11 cellular contexts compared by ENCODE assay signal in genomic region chr6:108797951-108798671, GRCh38. TPM values are rescaled to one million over a fixed set of nuclear protein-coding genes. Genes with fewer than 3 reads are reported as not detected.
DNase-seq lines count a peak whose midpoint lies in the region; ATAC-seq and TF ChIP-seq lines count a peak whose summit lies in the region.
"Had no signal": no experiment of that assay in that cellular context is flagged by ENCODE, and none has a peak within 500 bp of the region (broad histone marks: within the 10 kb centered on the region; RNA-seq: fewer than 3 reads in every experiment).

No MANE protein-coding gene starts in this region.

- peaks cover 19 to 36% (median 23%) of the 10 kb centered on the region in 3 donors for H3K4me1 Mint-ChIP-seq in T-cell

- H3K36me3 ChIP-seq in trophoblast cell (ENCODE audit: control insufficient read depth in 1 of 2, insufficient read depth in 2 of 2, low read length in 2 of 2) (no peaks in the 10 kb centered on the region), upper lobe of left lung (no peaks in the 10 kb centered on the region)

- H3K14ac ChIP-seq in trophoblast cell (ENCODE audit: low read length) = no peak overlapping the region

- H4K8ac ChIP-seq in trophoblast cell (ENCODE audit: low read depth, low read length) = no peak overlapping the region

- TF ChIP-seq CTCF in foreskin keratinocyte (conservative IDR thresholded peaks at IDR 0.05) (no peak), coronary artery (IDR thresholded peaks at IDR 0.05) (no peak), upper lobe of left lung (IDR thresholded peaks at IDR 0.05) (no peak)

- peak in 3 of 4 experiments; percentile 18 to 50 (median 25) for ATAC-seq in T-cell (replicated peaks in 1 of 4)
- ATAC-seq in foreskin keratinocyte = peak; percentile 27
- no peak for ATAC-seq in upper lobe of left lung (ENCODE audit: low FRiP score in 2 of 2)
- ATAC-seq in GM21515 (IDR thresholded peaks at IDR 0.05; ENCODE audit: unreplicated experiment) = no peak

- H3K4me2 ChIP-seq in trophoblast cell (ENCODE audit: low read length) = peak overlapping the region; percentile 27
- H3K4me2 ChIP-seq: KMS-11 had no signal

- no peak overlapping the region for H2BK5ac ChIP-seq in trophoblast cell (ENCODE audit: low read depth, low read length, poor library complexity)

- WGBS in trophoblast cell (ENCODE audit: extremely low coverage, insufficient coverage, insufficient read length) = no CpG with 5 or more reads among the region's 11 CpGs
- 50 to 52% methylated on average over 11 of the region's 11 CpGs for WGBS in upper lobe of left lung, 2 donors

- H3K36me3 Mint-ChIP-seq in T-cell = no peaks in the 10 kb centered on the region

- CTCF ChIA-PET in T-cell (lab: Charles Lee) = no interaction called here

- H3K23ac ChIP-seq in trophoblast cell (ENCODE audit: low read length) = no peak overlapping the region

- H3K27ac ChIP-seq in foreskin keratinocyte = no peak overlapping the region
- H3K27ac ChIP-seq in trophoblast cell (ENCODE audit: low read depth, low read length) = peak overlapping the region; percentile 16
- no peak overlapping the region for H3K27ac ChIP-seq in coronary artery
- H3K27ac ChIP-seq in upper lobe of left lung = peak overlapping the region in 2 of 4 donors; percentile 26 to 62
- H3K27ac ChIP-seq: KMS-11 had no signal

- H2AFZ ChIP-seq in trophoblast cell (ENCODE audit: insufficient read depth, low read length, poor library complexity) = no peak overlapping the region

- H3K27ac Mint-ChIP-seq in T-cell = peak overlapping the region; percentile 89 to 93

- peaks cover 2% of the 10 kb centered on the region for H3K27me3 ChIP-seq in foreskin keratinocyte
- H3K27me3 ChIP-seq in trophoblast cell (ENCODE audit: insufficient read depth, low read length) = no peaks in the 10 kb centered on the region
- H3K27me3 ChIP-seq in upper lobe of left lung = no peaks in the 10 kb centered on the region

- H3K18ac ChIP-seq in trophoblast cell (ENCODE audit: low read length) = no peak overlapping the region

- no peaks in the 10 kb centered on the region for H3K79me2 ChIP-seq in trophoblast cell (ENCODE audit: control insufficient read depth, insufficient read depth, low read length, poor library complexity)

- peak overlapping the region; percentile 57 to 68 (median 58) for H3K4me3 Mint-ChIP-seq in T-cell

- TF ChIP-seq POLR2A in upper lobe of left lung (IDR thresholded peaks at IDR 0.05) = no peak

- peaks cover 10% of the 10 kb centered on the region for H3K4me1 ChIP-seq in foreskin keratinocyte
- peaks cover 13 to 15% of the 10 kb centered on the region in 2 experiments for H3K4me1 ChIP-seq in trophoblast cell (ENCODE audit: control insufficient read depth in 1 of 2, insufficient read depth in 2 of 2, low read length in 2 of 2)
- H3K4me1 ChIP-seq in upper lobe of left lung = peaks cover 9 to 16% (median 12%) of the 10 kb centered on the region in 4 donors

- no peak overlapping the region for H4K12ac ChIP-seq in trophoblast cell (ENCODE audit: low read depth, low read length)

- no peaks in the 10 kb centered on the region for H3K27me3 Mint-ChIP-seq in T-cell

- in situ Hi-C loops in G401 (cut with HindIII; ENCODE audit: low sequenced_read_pairs) = no loop called here

- H4K91ac ChIP-seq in trophoblast cell (ENCODE audit: low read depth, low read length) = no peak overlapping the region

- TF ChIP-seq EP300 in upper lobe of left lung (IDR thresholded peaks at IDR 0.05) = no peak

- no peaks in the 10 kb centered on the region for H3K9me3 ChIP-seq in trophoblast cell (ENCODE audit: insufficient read depth, low read depth, low read length)
- no peaks in the 10 kb centered on the region for H3K9me3 ChIP-seq in upper lobe of left lung

- no peak overlapping the region for H2AK5ac ChIP-seq in trophoblast cell (ENCODE audit: low read length)

- no peaks in the 10 kb centered on the region for H3K9me3 Mint-ChIP-seq in T-cell

- POLR2A ChIA-PET in T-cell (lab: Charles Lee) = interaction anchor here in 1 of 2 donors (0.6 kb wide), 2 partner anchors 71 to 175 kb away, joined by 3 to 4 read pairs; no protein-coding TSS in a partner anchor

- H3K4me3 ChIP-seq in trophoblast cell (ENCODE audit: low read depth, low read length) = no peak overlapping the region
- H3K4me3 ChIP-seq in coronary artery = no peak overlapping the region
- H3K4me3 ChIP-seq in upper lobe of left lung = no peak overlapping the region

- no peak overlapping the region for H3K9ac ChIP-seq in trophoblast cell (ENCODE audit: low read length)
- H3K9ac ChIP-seq: KMS-11 had no signal

- no peak overlapping the region for H3K4ac ChIP-seq in trophoblast cell (ENCODE audit: low read depth, low read length)

- H2BK120ac ChIP-seq in trophoblast cell (ENCODE audit: insufficient read depth, low read length, poor library complexity) = no peak overlapping the region

- DNase-seq in G401 (ENCODE audit: low spot score) (peak; percentile 96), T-cell (no peak), foreskin keratinocyte (peak in 1 of 2 donors; percentile 50), trophoblast cell (peak; percentile 94), coronary artery (ENCODE audit: low spot score) (no peak), upper lobe of left lung (no peak)
- DNase-seq: DMS79 treated with DMSO at 0.1 percent for 48 hours, mammary epithelial cell, NCI-H226 had no signal

- H2BK12ac ChIP-seq in trophoblast cell (ENCODE audit: low read length) = no peak overlapping the region

- peaks cover 3% of the 10 kb centered on the region for H3K79me1 ChIP-seq in trophoblast cell (ENCODE audit: low read length)

RNA-seq across cellular contexts. Expression of gene ARMC2, which starts 50.1 kb away (rescaled TPM):
- 0.54 and 2.5 TPM in 2 replicates for total RNA-seq in G401 (2014; rRNA removed; shearing (Covaris generic))
- 1 to 10 TPM; 6.4 to 10.0 (median 8.1) TPM for total RNA-seq in T-cell
- total RNA-seq in foreskin keratinocyte = 2.4 and 3.0 TPM in 2 replicates
- 1.8 and 2.6 TPM in 2 replicates for polyA plus RNA-seq in foreskin keratinocyte
- polyA plus RNA-seq in trophoblast cell (2013) = 2.3 and 2.7 TPM in 2 replicates
- 10 to 100 TPM in 2 of 6 donors, 1 to 10 TPM in 4; 4.1 to 24.0 (median 7.8) TPM for total RNA-seq in upper lobe of left lung

Comparison
In these comparisons a context has a peak if more than half of its experiments do, and no peak if none do; other contexts are left out.
1. DNase-seq: peak in G401 (single experiment) and trophoblast cell (2 of 2); none in T-cell (0 of 34), coronary artery (single experiment) and upper lobe of left lung (0 of 2).
2. ATAC-seq: peak in T-cell (3 of 4) and foreskin keratinocyte (single experiment); none in upper lobe of left lung (0 of 2) and GM21515 (single experiment).